Comparison of ENCODE assay signal across 30 cellular contexts in genomic region chr13:58376775-58377174, GRCh38.
A peak's percentile ranks its signal among the peaks of the same experiment; 100 is the strongest.
DNase-seq lines count a peak whose midpoint lies in the region; ATAC-seq, FAIRE-seq and TF ChIP-seq lines count a peak whose summit lies in the region.
"Had no signal": no experiment of that assay in that cellular context is flagged by ENCODE, and none has a peak within 500 bp of the region (broad histone marks: within the 10 kb centered on the region; RNA-seq: fewer than 3 reads in every experiment).

No MANE protein-coding gene starts in this region.

- H2AFZ ChIP-seq in neural progenitor cell (replicated peaks) = no peak overlapping the region

- H3K79me2 ChIP-seq in neural progenitor cell (ENCODE audit: low read depth) = no peaks in the 10 kb centered on the region

- H3K9me3 ChIP-seq in neural progenitor cell (ENCODE audit: low read depth) = no peaks in the 10 kb centered on the region
- H3K9me3 ChIP-seq: Caco-2, ovary, suprapubic skin had no signal

- ATAC-seq in HG03159 (IDR thresholded peaks at IDR 0.05; ENCODE audit: unreplicated experiment) = peak; percentile 57
- ATAC-seq in GM19023 (IDR thresholded peaks at IDR 0.05; ENCODE audit: unreplicated experiment) = no peak
- ATAC-seq: Panc1; stimulated activated naive B cell treated with anti-CD40 and anti-IgM and Interleukin-4, amounts not matched to agents 10 μg/mL and 1 μg/mL and 100 μg/mL, for 72 hours had no signal

- H3K27me3 ChIP-seq in neural progenitor cell = no peaks in the 10 kb centered on the region
- H3K27me3 ChIP-seq: ovary, suprapubic skin had no signal

- H3K27ac Mint-ChIP-seq in progenitor cell of endocrine pancreas = no peak overlapping the region
- no peak overlapping the region for H3K27ac Mint-ChIP-seq in neural progenitor cell
- H3K27ac Mint-ChIP-seq: activated CD4-positive, alpha-beta memory T cell treated with anti-CD3 and anti-CD28 coated beads for 36 hours; HFFc6; IgD-negative memory B cell; memory B cell; stimulated activated naive B cell treated with anti-CD40 and anti-IgM and Interleukin-4, amounts not matched to agents 10 μg/mL and 1 μg/mL and 100 μg/mL, for 72 hours had no signal

- peaks cover 10% of the 10 kb centered on the region for H3K4me1 ChIP-seq in neural progenitor cell
- H3K4me1 ChIP-seq: Caco-2, suprapubic skin had no signal

- H3K4me1 Mint-ChIP-seq in progenitor cell of endocrine pancreas (ENCODE audit: low read depth) = peaks cover 5% of the 10 kb centered on the region
- no peaks in the 10 kb centered on the region for H3K4me1 Mint-ChIP-seq in neural progenitor cell
- H3K4me1 Mint-ChIP-seq: memory B cell; stimulated activated naive B cell treated with anti-CD40 and anti-IgM and Interleukin-4, amounts not matched to agents 10 μg/mL and 1 μg/mL and 100 μg/mL, for 72 hours had no signal

- H3K9ac ChIP-seq in neural progenitor cell = no peak overlapping the region

- no peaks in the 10 kb centered on the region for H4K20me1 ChIP-seq in neural progenitor cell (ENCODE audit: low read depth)

- no peak for TF ChIP-seq CTCF in GM20000 (IDR thresholded peaks at IDR 0.05; ENCODE audit: extremely low read depth, missing control alignments)
- TF ChIP-seq CTCF in progenitor cell of endocrine pancreas (IDR thresholded peaks at IDR 0.05; ENCODE audit: unreplicated experiment) = no peak
- TF ChIP-seq CTCF in neural progenitor cell (IDR thresholded peaks at IDR 0.05) = no peak

- H3K9me3 Mint-ChIP-seq in progenitor cell of endocrine pancreas (ENCODE audit: low read depth) (peaks cover 9% of the 10 kb centered on the region), neural progenitor cell (no peaks in the 10 kb centered on the region)

- H3K27ac ChIP-seq in neural progenitor cell = no peak overlapping the region
- H3K27ac ChIP-seq: C4-2B, ovary, suprapubic skin had no signal

- H3F3A ChIP-seq in neural progenitor cell (ENCODE audit: low read depth) = no peaks in the 10 kb centered on the region

- no peaks in the 10 kb centered on the region for H3K36me3 ChIP-seq in neural progenitor cell
- H3K36me3 ChIP-seq: ovary, suprapubic skin had no signal

- no peak overlapping the region for H3K4me3 ChIP-seq in neural progenitor cell
- H3K4me3 ChIP-seq: ovary, suprapubic skin had no signal

- H3K36me3 Mint-ChIP-seq in progenitor cell of endocrine pancreas (ENCODE audit: insufficient read depth) (no peaks in the 10 kb centered on the region), neural progenitor cell (no peaks in the 10 kb centered on the region)
- H3K36me3 Mint-ChIP-seq: activated CD4-positive, alpha-beta memory T cell treated with anti-CD3 and anti-CD28 coated beads for 36 hours; memory B cell; stimulated activated naive B cell treated with anti-CD40 and anti-IgM and Interleukin-4, amounts not matched to agents 10 μg/mL and 1 μg/mL and 100 μg/mL, for 72 hours had no signal

- TF ChIP-seq POLR2A in GM12891 (IDR thresholded peaks at IDR 0.05; ENCODE audit: low read depth, low read length) = no peak

- no peak overlapping the region for H3K4me2 ChIP-seq in neural progenitor cell

- H3K27me3 Mint-ChIP-seq in progenitor cell of endocrine pancreas (no peaks in the 10 kb centered on the region), neural progenitor cell (ENCODE audit: insufficient read depth, low read depth) (no peaks in the 10 kb centered on the region)
- H3K27me3 Mint-ChIP-seq: activated CD4-positive, alpha-beta memory T cell treated with anti-CD3 and anti-CD28 coated beads for 36 hours; IgD-negative memory B cell; memory B cell; stimulated activated naive B cell treated with anti-CD40 and anti-IgM and Interleukin-4, amounts not matched to agents 10 μg/mL and 1 μg/mL and 100 μg/mL, for 72 hours had no signal

- DNase-seq in GM12891 (ENCODE audit: insufficient read length, low spot score) = no peak
- peak; percentile 1 for DNase-seq in GM20000 (ENCODE audit: low spot score)
- DNase-seq in NOMO-1 treated with DMSO at 0.1 percent for 48 hours (lab: John Stamatoyannopoulos, UW; ENCODE audit: unreplicated experiment) = peak; percentile 79
- no peak for DNase-seq in progenitor cell of endocrine pancreas (ENCODE audit: low spot score, unreplicated experiment)
- DNase-seq in neural progenitor cell (ENCODE audit: low spot score) = no peak
- no peak for DNase-seq in SHP77 (lab: John Stamatoyannopoulos, UW)
- DNase-seq: activated CD4-positive, alpha-beta memory T cell treated with anti-CD3 and anti-CD28 coated beads for 36 hours; activated CD4-positive, CD25-positive, alpha-beta regulatory T cell treated with anti-CD3 and anti-CD28 coated beads, Interleukin-2, amount 50 U/mL, for 72 hours; activated naive CD4-positive, alpha-beta T cell; Caco-2; central memory CD4-positive, alpha-beta T cell; erythroblast; GOT3; HFFc6; NCI-H1092 treated with DMSO at 0.1 percent for 48 hours; NCI-H187; NCI-H2171; NCI-H510A; ovary; Right ventricle myocardium superior; stimulated activated CD4-positive, alpha-beta T cell treated with anti-CD3 and anti-CD28 coated beads, Interleukin-15, amount 100 ng/mL, for 24 hours; stimulated activated naive B cell treated with anti-CD40 and anti-IgM and Interleukin-4, amounts not matched to agents 10 μg/mL and 1 μg/mL and 100 μg/mL, for 72 hours; T-helper 2 cell had no signal

- H3K4me3 Mint-ChIP-seq in progenitor cell of endocrine pancreas (ENCODE audit: low read depth) = no peak overlapping the region
- no peak overlapping the region for H3K4me3 Mint-ChIP-seq in neural progenitor cell
- H3K4me3 Mint-ChIP-seq: activated CD4-positive, alpha-beta memory T cell treated with anti-CD3 and anti-CD28 coated beads for 36 hours; HFFc6; IgD-negative memory B cell; memory B cell; stimulated activated naive B cell treated with anti-CD40 and anti-IgM and Interleukin-4, amounts not matched to agents 10 μg/mL and 1 μg/mL and 100 μg/mL, for 72 hours had no signal

- no peak for FAIRE-seq in GM12891 (lab: Jason Lieb, UNC)

TF ChIP-seq in GM12891, 5 proteins besides CTCF, POLR2A, EP300 and RAD21:
- TF ChIP-seq POU2F2 (IDR thresholded peaks at IDR 0.05; ENCODE audit: low read depth, low read length) (no peak), SPI1 (IDR thresholded peaks at IDR 0.05; ENCODE audit: low read depth, low read length) (peak; percentile 44)

Comparison
In these comparisons a context has a peak if more than half of its experiments do, and no peak if none do; other contexts are left out.
1. DNase-seq: peak in GM20000 (single experiment) and NOMO-1 treated with DMSO at 0.1 percent for 48 hours (single experiment); none in GM12891 (single experiment), progenitor cell of endocrine pancreas (single experiment), neural progenitor cell (single experiment) and SHP77 (0 of 2).